In the genomic region with DNA sequence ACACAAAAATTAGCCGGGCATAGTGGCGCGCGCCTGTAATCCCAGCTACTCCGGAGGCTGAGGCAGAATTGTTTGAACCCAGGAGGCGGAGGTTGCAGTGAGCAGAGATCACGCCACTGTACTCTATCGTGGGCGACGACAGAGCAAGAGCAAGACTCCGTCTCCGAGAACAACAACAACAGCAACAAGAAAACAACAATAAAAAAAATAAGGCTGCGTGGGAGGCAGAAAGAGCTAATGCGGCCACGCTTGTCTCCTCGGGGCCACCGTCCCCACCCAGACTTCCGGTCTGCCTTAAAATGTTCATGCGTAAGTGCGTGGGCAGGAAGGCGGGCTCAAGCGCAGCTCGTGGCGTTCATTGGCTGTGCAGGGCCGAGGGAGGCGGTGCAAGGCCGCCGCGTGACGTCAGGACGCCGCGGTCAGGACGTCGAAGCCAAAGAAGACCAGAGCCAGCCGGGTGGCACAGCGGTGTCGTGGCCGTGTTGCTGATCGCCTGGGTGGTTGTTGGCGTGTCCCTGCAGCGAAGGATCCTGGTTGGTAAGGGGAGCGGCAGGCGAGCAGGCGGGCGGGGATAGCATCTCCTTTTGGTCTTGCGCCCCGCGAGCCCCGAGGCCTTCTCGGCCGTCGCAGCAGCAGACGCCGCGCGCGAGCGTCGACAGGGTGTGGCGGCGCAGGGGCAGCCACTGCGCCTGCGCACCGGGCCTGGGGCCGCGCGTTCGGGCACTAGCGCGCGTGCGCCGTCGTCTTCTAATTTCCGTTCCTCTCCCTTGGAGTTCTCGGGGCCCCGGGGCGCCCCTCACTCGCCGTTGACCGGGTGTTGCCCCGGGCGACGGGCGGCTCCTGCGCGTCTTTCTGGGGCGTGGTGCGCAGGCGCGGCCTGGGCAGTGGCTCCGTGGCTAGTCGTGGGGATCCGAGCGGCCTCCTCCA, we compare ENCODE assay signal across 8 cellular contexts. TPM values are rescaled to one million over a fixed set of nuclear protein-coding genes. Genes with fewer than 3 reads are reported as not detected.
DNase-seq lines count a peak whose midpoint lies in the region; ATAC-seq and TF ChIP-seq lines count a peak whose summit lies in the region.

A gene (plus strand): TSS at position 426 of the 927 bp plus-strand sequence. CDS start 2,146 bp downstream, outside the sequence.

- H3K4me1 ChIP-seq in Panc1 (ENCODE audit: control insufficient read depth, insufficient read depth, low read length): peaks cover 20% of the 10 kb centered on the region

- peak; percentile 98 for DNase-seq in DMS53 (lab: John Stamatoyannopoulos, UW)
- DNase-seq in KG1 (lab: John Stamatoyannopoulos, UW): peak; percentile 98
- DNase-seq in Panc1 (ENCODE audit: low read depth, low spot score): peak; percentile 94
- DNase-seq in activated T-cell treated with anti-CD3 and anti-CD28 coated beads, Interleukin-2, amount 50 U/mL, for 4 hours: peak; percentile 96
- DNase-seq in myocyte (ENCODE audit: low read depth): peak; percentile 97
- DNase-seq in stimulated activated CD8-positive, alpha-beta memory T cell treated with anti-CD3 and anti-CD28 coated beads, Interleukin-7, amount 100 ng/mL, for 48 hours (ENCODE audit: extremely low read depth in 1 of 2, low read depth in 1 of 2): peak; percentile 95

- peaks cover 22% of the 10 kb centered on the region for H3K36me3 Mint-ChIP-seq in activated T-cell treated with anti-CD3 and anti-CD28 coated beads, Interleukin-2, amount 50 U/mL, for 4 hours (ENCODE audit: insufficient read depth)

- H3K9me3 Mint-ChIP-seq in activated T-cell treated with anti-CD3 and anti-CD28 coated beads, Interleukin-2, amount 50 U/mL, for 4 hours: no peaks in the 10 kb centered on the region

- H3K27me3 ChIP-seq in Panc1 (ENCODE audit: control insufficient read depth, insufficient read depth, low read length): no peaks in the 10 kb centered on the region

- H3K36me3 ChIP-seq in Panc1 (ENCODE audit: control insufficient read depth, insufficient read depth, low read length): peaks cover 28% of the 10 kb centered on the region

- no peak for TF ChIP-seq CTCF in Panc1 (IDR thresholded peaks at IDR 0.05)

- CTCF ChIA-PET in Panc1 (lab: Charles Lee): interaction anchor here (1.1 kb wide), 1 partner anchor 10 kb away, joined by 4 read pairs; no protein-coding TSS in a partner anchor

- H3K27ac ChIP-seq in Panc1 (ENCODE audit: low read length): peak within 1 kb of the TSS; percentile 96

- H3K4me1 Mint-ChIP-seq in activated T-cell treated with anti-CD3 and anti-CD28 coated beads, Interleukin-2, amount 50 U/mL, for 4 hours (ENCODE audit: low read depth): peaks cover 43% of the 10 kb centered on the region

- peak within 1 kb of the TSS; percentile 100 for H3K4me3 Mint-ChIP-seq in activated T-cell treated with anti-CD3 and anti-CD28 coated beads, Interleukin-2, amount 50 U/mL, for 4 hours

- intact Hi-C loops in Panc1 (cut with micrococcal nuclease; ENCODE audit: unreplicated experiment): no loop called here

- ATAC-seq in GM21723 (IDR thresholded peaks at IDR 0.05; ENCODE audit: unreplicated experiment): peak; percentile 82
- ATAC-seq in Panc1: peak; percentile 97
- ATAC-seq in activated T-cell treated with anti-CD3 and anti-CD28 coated beads, Interleukin-2, amount 50 U/mL, for 4 hours: peak; percentile 92 to 93
- peak; percentile 96 for ATAC-seq in esophagus mucosa

- no TSS peak for BruUV-seq in Panc1 (replicated peaks; lab: Mats Ljungman, UMichigan)

- H3K4me3 ChIP-seq in Panc1 (ENCODE audit: low read depth in 2 of 2, low read length in 2 of 2): peak within 1 kb of the TSS; percentile 85 to 97

- POLR2A ChIA-PET in Panc1 (lab: Charles Lee): interaction anchor here (0.6 to 2.1 kb wide), 5 partner anchors 11 to 243 kb away, joined by 3 to 20 read pairs (median 6); a partner anchor contains a TSS

- H3K27me3 Mint-ChIP-seq in activated T-cell treated with anti-CD3 and anti-CD28 coated beads, Interleukin-2, amount 50 U/mL, for 4 hours (ENCODE audit: low read depth): no peaks in the 10 kb centered on the region

- in situ Hi-C loops in Panc1 (cut with HindIII; ENCODE audit: low pct_unique_long_range_greater_than_20kb, low sequenced_read_pairs): no loop called here

- H3K9me3 ChIP-seq in Panc1 (ENCODE audit: control insufficient read depth, insufficient read depth, low read depth, low read length): no peaks in the 10 kb centered on the region

RNA-seq across cellular contexts. Expression of the gene that starts here (rescaled TPM):
- 268 TPM for total RNA-seq in Panc1 (2021; ENCODE audit: unreplicated experiment)
- polyA plus RNA-seq in Panc1 (2012; ENCODE audit: insufficient read length): 274 TPM
- total RNA-seq in activated T-cell treated with anti-CD3 and anti-CD28 coated beads, Interleukin-2, amount 50 U/mL, for 4 hours: 100 to 1,000 TPM; 138 to 157 (median 145) TPM
- 38.5 TPM for total RNA-seq in esophagus mucosa
- 50.6 and 55.1 TPM in 2 replicates for total RNA-seq in myocyte
- 108 TPM for polyA plus RNA-seq in myocyte (2012)

Comparison
In these comparisons a context has a peak if more than half of its experiments do, and no peak if none do; other contexts are left out.
1. Peak in every context shown above with its lines: DNase-seq, ATAC-seq, H3K4me3 ChIP-seq and H3K27ac ChIP-seq.